ENCODE assay signal across 18 cellular contexts in the genomic region with DNA sequence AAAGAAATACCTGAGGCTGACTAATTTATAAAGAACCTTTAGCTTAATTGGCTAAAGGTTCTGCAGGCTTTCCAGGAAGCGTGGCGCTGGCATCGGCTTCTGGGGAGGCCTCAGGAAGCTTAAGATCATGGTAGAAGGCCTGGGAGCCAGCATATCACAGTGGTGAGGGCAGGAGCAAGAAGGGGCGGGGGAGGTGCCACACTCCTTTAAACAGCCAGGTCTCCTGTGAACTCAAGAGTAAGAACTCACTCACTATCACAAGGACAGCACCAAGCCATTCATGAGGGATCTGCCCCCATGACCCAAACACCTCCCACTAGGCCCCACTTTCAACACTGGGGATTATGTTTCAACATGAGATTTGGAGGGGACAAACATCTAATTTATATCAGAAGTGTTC. TPM values are rescaled to one million over a fixed set of nuclear protein-coding genes. Genes with fewer than 3 reads are reported as not detected.
DNase-seq lines count a peak whose midpoint lies in the region; ATAC-seq and TF ChIP-seq lines count a peak whose summit lies in the region.
"Had no signal": no experiment of that assay in that cellular context is flagged by ENCODE, and none has a peak within 500 bp of the region (broad histone marks: within the 10 kb centered on the region; RNA-seq: fewer than 3 reads in every experiment).

No MANE protein-coding gene starts in this region.

- no peak overlapping the region for H3K4me3 ChIP-seq in GM23338
- H3K4me3 ChIP-seq: A549, HAP-1 had no signal

- H3K4me1 ChIP-seq in GM23338 (ENCODE audit: insufficient read depth) = no peaks in the 10 kb centered on the region
- H3K4me1 ChIP-seq: A549, HAP-1 had no signal

- no peak overlapping the region for H3K4me2 ChIP-seq in GM23338
- H3K4me2 ChIP-seq: A549 had no signal

- H3K4me3 Mint-ChIP-seq in GM23338 = no peak overlapping the region
- H3K4me3 Mint-ChIP-seq in WTC11 = no peak overlapping the region
- H3K4me3 Mint-ChIP-seq: CD4-positive, alpha-beta memory T cell had no signal

- H3K27me3 Mint-ChIP-seq in GM23338 (ENCODE audit: insufficient read depth, low read depth, poor library complexity) (no peaks in the 10 kb centered on the region), WTC11 (ENCODE audit: low read depth) (no peaks in the 10 kb centered on the region)
- H3K27me3 Mint-ChIP-seq: CD4-positive, alpha-beta memory T cell had no signal

- H3K27ac Mint-ChIP-seq in GM23338 (0 out of 2 replicates have a peak overlapping the region, but pooled peaks have one; percentile 66), WTC11 (no peak overlapping the region)
- H3K27ac Mint-ChIP-seq: CD4-positive, alpha-beta memory T cell had no signal

- H3K36me3 Mint-ChIP-seq in GM23338 (ENCODE audit: low read depth) (no peaks in the 10 kb centered on the region), WTC11 (peaks cover 3% of the 10 kb centered on the region)

- H3K27me3 ChIP-seq in GM23338 (ENCODE audit: insufficient read depth) = no peaks in the 10 kb centered on the region

- TF ChIP-seq CTCF in GM23338 (conservative IDR thresholded peaks at IDR 0.05; ENCODE audit: low read depth in 2 of 2) = no peak
- no peak for TF ChIP-seq CTCF in WTC11 (IDR thresholded peaks at IDR 0.05)

- no peaks in the 10 kb centered on the region; the same call in 1 of the 2 replicates for H4K20me1 ChIP-seq in GM23338 (replicated peaks; ENCODE audit: insufficient read depth)

- H2AFZ ChIP-seq in GM23338 = no peak overlapping the region

- POLR2A ChIA-PET in WTC11 (lab: Charles Lee) = no interaction called here

- H3K27ac ChIP-seq in GM23338 (ENCODE audit: low read depth) = no peak overlapping the region
- H3K27ac ChIP-seq: A549 had no signal

- CTCF ChIA-PET in WTC11 (lab: Charles Lee) = interaction anchor here (1.3 to 7.2 kb wide), 3 partner anchors 8 to 26 kb away, joined by 3 to 92 read pairs (median 3); no protein-coding TSS in a partner anchor

- intact Hi-C loops in head of caudate nucleus (cut with DNase I) = no loop called here

- DNase-seq in GM23338 (ENCODE audit: low spot score) (peak; percentile 27), WTC11 (ENCODE audit: low spot score) (no peak), islet precursor cell (peak; percentile 50), AML-193 (lab: John Stamatoyannopoulos, UW) (no peak), head of caudate nucleus (no peak)
- DNase-seq: 8988T; ACHN; C1 segment of cervical spinal cord; Calu3; CD4-positive, alpha-beta memory T cell; COR-L47; DMS53; DMS79 treated with DMSO at 0.1 percent for 48 hours; GF-D8; GOT3 had no signal

- no peaks in the 10 kb centered on the region for H3F3A ChIP-seq in GM23338 (replicated peaks; ENCODE audit: low read depth)

- H3K9me3 Mint-ChIP-seq in GM23338 = no peaks in the 10 kb centered on the region
- no peaks in the 10 kb centered on the region for H3K9me3 Mint-ChIP-seq in WTC11

- H3K9me2 ChIP-seq in GM23338 (ENCODE audit: insufficient read depth) = no peaks in the 10 kb centered on the region

- H3K4me1 Mint-ChIP-seq in GM23338 = no peaks in the 10 kb centered on the region; the same call in 2 of the 3 replicates
- H3K4me1 Mint-ChIP-seq in WTC11 = no peaks in the 10 kb centered on the region
- H3K4me1 Mint-ChIP-seq: CD4-positive, alpha-beta memory T cell had no signal

- ATAC-seq in GM23338 (peak; percentile 56), WTC11 (peak; percentile 38; the same call in 1 of the 2 replicates), HG03025 (IDR thresholded peaks at IDR 0.05; ENCODE audit: low FRiP score, unreplicated experiment) (no peak)
- ATAC-seq: A549 had no signal

- no peaks in the 10 kb centered on the region for H3K79me2 ChIP-seq in GM23338 (replicated peaks; ENCODE audit: insufficient read depth)

- H3K36me3 ChIP-seq in GM23338 (ENCODE audit: insufficient read depth) = no peaks in the 10 kb centered on the region

TF ChIP-seq in GM23338, 12 proteins besides CTCF, POLR2A, EP300 and RAD21 (continues in another document):
- TF ChIP-seq REST (IDR thresholded peaks at IDR 0.05; ENCODE audit: unreplicated experiment) (no peak), NANOG (IDR thresholded peaks at IDR 0.05; ENCODE audit: borderline replicate concordance) (no peak), JUNB (IDR thresholded peaks at IDR 0.05; ENCODE audit: unreplicated experiment) (no peak), POLR2AphosphoS5 (IDR thresholded peaks at IDR 0.05; ENCODE audit: low read depth) (no peak), EZH2phosphoT487 (IDR thresholded peaks at IDR 0.05; ENCODE audit: unreplicated experiment) (no peak), STAT1 (IDR thresholded peaks at IDR 0.05; ENCODE audit: unreplicated experiment) (no peak)

TF ChIP-seq in WTC11, 78 proteins besides CTCF, POLR2A, EP300 and RAD21 (continues in another document):
- TF ChIP-seq AFF4 (CRISPR knock-in tag; IDR thresholded peaks at IDR 0.05; ENCODE audit: borderline replicate concordance) (no peak), NR1H2 (CRISPR knock-in tag; IDR thresholded peaks at IDR 0.05) (no peak), EMX1 (CRISPR knock-in tag; IDR thresholded peaks at IDR 0.05) (no peak), FOXP1 (CRISPR knock-in tag; IDR thresholded peaks at IDR 0.05; ENCODE audit: borderline replicate concordance) (no peak), ZNF671 (CRISPR knock-in tag; IDR thresholded peaks at IDR 0.05) (no peak), RORB (CRISPR knock-in tag; IDR thresholded peaks at IDR 0.05) (no peak)
- TF ChIP-seq, protein P1, sequence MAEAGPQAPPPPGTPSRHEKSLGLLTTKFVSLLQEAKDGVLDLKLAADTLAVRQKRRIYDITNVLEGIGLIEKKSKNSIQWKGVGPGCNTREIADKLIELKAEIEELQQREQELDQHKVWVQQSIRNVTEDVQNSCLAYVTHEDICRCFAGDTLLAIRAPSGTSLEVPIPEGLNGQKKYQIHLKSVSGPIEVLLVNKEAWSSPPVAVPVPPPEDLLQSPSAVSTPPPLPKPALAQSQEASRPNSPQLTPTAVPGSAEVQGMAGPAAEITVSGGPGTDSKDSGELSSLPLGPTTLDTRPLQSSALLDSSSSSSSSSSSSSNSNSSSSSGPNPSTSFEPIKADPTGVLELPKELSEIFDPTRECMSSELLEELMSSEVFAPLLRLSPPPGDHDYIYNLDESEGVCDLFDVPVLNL (CRISPR knock-in tag; IDR thresholded peaks at IDR 0.05; ENCODE audit: borderline replicate concordance, low read depth) = no peak
- TF ChIP-seq, protein P2, sequence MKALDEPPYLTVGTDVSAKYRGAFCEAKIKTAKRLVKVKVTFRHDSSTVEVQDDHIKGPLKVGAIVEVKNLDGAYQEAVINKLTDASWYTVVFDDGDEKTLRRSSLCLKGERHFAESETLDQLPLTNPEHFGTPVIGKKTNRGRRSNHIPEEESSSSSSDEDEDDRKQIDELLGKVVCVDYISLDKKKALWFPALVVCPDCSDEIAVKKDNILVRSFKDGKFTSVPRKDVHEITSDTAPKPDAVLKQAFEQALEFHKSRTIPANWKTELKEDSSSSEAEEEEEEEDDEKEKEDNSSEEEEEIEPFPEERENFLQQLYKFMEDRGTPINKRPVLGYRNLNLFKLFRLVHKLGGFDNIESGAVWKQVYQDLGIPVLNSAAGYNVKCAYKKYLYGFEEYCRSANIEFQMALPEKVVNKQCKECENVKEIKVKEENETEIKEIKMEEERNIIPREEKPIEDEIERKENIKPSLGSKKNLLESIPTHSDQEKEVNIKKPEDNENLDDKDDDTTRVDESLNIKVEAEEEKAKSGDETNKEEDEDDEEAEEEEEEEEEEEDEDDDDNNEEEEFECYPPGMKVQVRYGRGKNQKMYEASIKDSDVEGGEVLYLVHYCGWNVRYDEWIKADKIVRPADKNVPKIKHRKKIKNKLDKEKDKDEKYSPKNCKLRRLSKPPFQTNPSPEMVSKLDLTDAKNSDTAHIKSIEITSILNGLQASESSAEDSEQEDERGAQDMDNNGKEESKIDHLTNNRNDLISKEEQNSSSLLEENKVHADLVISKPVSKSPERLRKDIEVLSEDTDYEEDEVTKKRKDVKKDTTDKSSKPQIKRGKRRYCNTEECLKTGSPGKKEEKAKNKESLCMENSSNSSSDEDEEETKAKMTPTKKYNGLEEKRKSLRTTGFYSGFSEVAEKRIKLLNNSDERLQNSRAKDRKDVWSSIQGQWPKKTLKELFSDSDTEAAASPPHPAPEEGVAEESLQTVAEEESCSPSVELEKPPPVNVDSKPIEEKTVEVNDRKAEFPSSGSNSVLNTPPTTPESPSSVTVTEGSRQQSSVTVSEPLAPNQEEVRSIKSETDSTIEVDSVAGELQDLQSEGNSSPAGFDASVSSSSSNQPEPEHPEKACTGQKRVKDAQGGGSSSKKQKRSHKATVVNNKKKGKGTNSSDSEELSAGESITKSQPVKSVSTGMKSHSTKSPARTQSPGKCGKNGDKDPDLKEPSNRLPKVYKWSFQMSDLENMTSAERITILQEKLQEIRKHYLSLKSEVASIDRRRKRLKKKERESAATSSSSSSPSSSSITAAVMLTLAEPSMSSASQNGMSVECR (CRISPR knock-in tag; IDR thresholded peaks at IDR 0.05; ENCODE audit: borderline replicate concordance) = no peak

RNA-seq across cellular contexts. Expression of gene SLC4A11, which starts 34.4 kb away (rescaled TPM):
- total RNA-seq in GM23338 (2014; rRNA removed; shearing (Covaris generic)) = 12.1 and 17.1 TPM in 2 replicates
- 10.8 and 14.8 TPM in 2 replicates for polyA plus RNA-seq in GM23338 (2016; fragmentation: Nextera tagmentation; extraction: Ambion mirVana)
- 30.4 to 39.5 TPM (median 34.5 TPM) in 3 replicates for total RNA-seq in WTC11 (2021)

Comparison
In these comparisons a context has a peak if more than half of its experiments do, and no peak if none do; other contexts are left out.
1. DNase-seq: peak in GM23338 (single experiment) and islet precursor cell (single experiment); none in WTC11 (single experiment), AML-193 (0 of 2) and head of caudate nucleus (0 of 42).